ENCODE assay signal across 17 cellular contexts in genomic region chr4:176383273-176384077, GRCh38.
A peak's percentile ranks its signal among the peaks of the same experiment; 100 is the strongest.
DNase-seq lines count a peak whose midpoint lies in the region; ATAC-seq, FAIRE-seq and TF ChIP-seq lines count a peak whose summit lies in the region.
"Had no signal": no experiment of that assay in that cellular context is flagged by ENCODE, and none has a peak within 500 bp of the region (broad histone marks: within the 10 kb centered on the region; RNA-seq: fewer than 3 reads in every experiment).

No MANE protein-coding gene starts in this region.

- peak overlapping the region; percentile 73; the same call in 1 of the 2 replicates for H2BK20ac ChIP-seq in IMR-90 (ENCODE audit: low read depth, low read length)

- no peak overlapping the region for H2AK9ac ChIP-seq in IMR-90 (replicated peaks; ENCODE audit: low read depth, low read length, poor library complexity)

- H2BK5ac ChIP-seq in IMR-90 (ENCODE audit: low read depth, low read length, poor library complexity, severe bottlenecking): peak overlapping the region; percentile 1

- no TSS peak for BruUV-seq in IMR-90 (replicated peaks; lab: Mats Ljungman, UMichigan)

- FAIRE-seq in GM12892 (lab: Jason Lieb, UNC): no peak

- peak overlapping the region; percentile 42; the same call in 1 of the 2 replicates for H2BK120ac ChIP-seq in IMR-90 (ENCODE audit: low read depth, low read length)

- peak overlapping the region; percentile 46 to 72; a peak in 2 of 4 replicates for H4K8ac ChIP-seq in IMR-90 (ENCODE audit: low read depth in 2 of 2, low read length in 2 of 2)

- CTCF ChIA-PET in IMR-90 (lab: Yijun Ruan, JAX): no interaction called here

- no peak; the same call in 1 of the 2 replicates for TF ChIP-seq RAD21 in IMR-90 (IDR thresholded peaks at IDR 0.05; ENCODE audit: low read length)

- no peak for TF ChIP-seq POLR2A in IMR-90 (IDR thresholded peaks at IDR 0.05; ENCODE audit: low read depth, low read length)
- no peak for TF ChIP-seq POLR2A in GM12892 (IDR thresholded peaks at IDR 0.05; ENCODE audit: low read depth, low read length)

- intact Hi-C loops in IMR-90 (cut with micrococcal nuclease): loop anchor here (5.0 kb wide), 1 partner anchor 289 kb away; no protein-coding TSS in a partner anchor

- no peaks in the 10 kb centered on the region for H3K36me3 ChIP-seq in IMR-90 (ENCODE audit: control insufficient read depth, insufficient read depth, low read length)
- H3K36me3 ChIP-seq: adrenal gland, BLaER1, suprapubic skin had no signal

- H3K4ac ChIP-seq in IMR-90 (ENCODE audit: low read depth, low read length): peak overlapping the region; percentile 51

- no peaks in the 10 kb centered on the region for H3K9me1 ChIP-seq in IMR-90 (ENCODE audit: insufficient read depth, low read length)

- H3K79me1 ChIP-seq in IMR-90 (ENCODE audit: low read depth in 1 of 2, low read length in 2 of 2): no peaks in the 10 kb centered on the region

- H3K14ac ChIP-seq in IMR-90 (replicated peaks; ENCODE audit: low read depth, low read length): peak overlapping the region; percentile 47; the same call in 1 of the 2 replicates

- no peak overlapping the region for H4K91ac ChIP-seq in IMR-90 (ENCODE audit: insufficient read depth, low read depth, low read length)

- H2AFZ ChIP-seq in IMR-90 (replicated peaks; ENCODE audit: low read length, poor library complexity): peak overlapping the region; percentile 76

- DNase-seq in AG20443 (ENCODE audit: low spot score) (peak; percentile 29), IMR-90 (peak; percentile 81), choroid plexus epithelial cell (ENCODE audit: low read depth) (peak; percentile 32), myocyte (ENCODE audit: low read depth) (peak; percentile 41), GM12892 (ENCODE audit: insufficient read length) (no peak), GOT3 (lab: John Stamatoyannopoulos, UW) (no peak), OCI-M1 (lab: John Stamatoyannopoulos, UW) (no peak)
- DNase-seq: activated CD4-positive, alpha-beta memory T cell treated with anti-CD3 and anti-CD28 coated beads, Interleukin-2, amount 10 ng/mL, durations not matched to agents 7 days and 5 days; adrenal gland; cortex of kidney; DMS153; natural killer cell; NCI-H1436 treated with DMSO at 0.1 percent for 48 hours; NCI-H446 treated with DMSO at 0.1 percent for 48 hours had no signal

- 50% methylated on average over 2 of the region's 8 CpGs; no CpG with 5 or more reads in 1 of the 2 experiments for WGBS in IMR-90 (ENCODE audit: extremely low coverage in 2 of 2, insufficient read length in 1 of 2), 2 experiments

- POLR2A ChIA-PET in IMR-90 (lab: Charles Lee; ENCODE audit: unreplicated experiment): no interaction called here

- no peak overlapping the region for H3K56ac ChIP-seq in IMR-90 (ENCODE audit: extremely low read depth, insufficient read depth, low read length)

- no peak overlapping the region for H3K4me3 ChIP-seq in IMR-90 (ENCODE audit: insufficient read depth, low read depth, low read length)
- no peak overlapping the region for H3K4me3 ChIP-seq in choroid plexus epithelial cell (ENCODE audit: low read depth, low read length)
- H3K4me3 ChIP-seq: adrenal gland, BLaER1, suprapubic skin had no signal

- H3K18ac ChIP-seq in IMR-90 (ENCODE audit: low read depth, low read length): no peak overlapping the region

- H3K9me3 ChIP-seq in IMR-90 (ENCODE audit: control insufficient read depth, insufficient read depth, low read length): no peaks in the 10 kb centered on the region
- H3K9me3 ChIP-seq: adrenal gland, BLaER1, suprapubic skin had no signal

- H4K5ac ChIP-seq in IMR-90 (ENCODE audit: low read depth, low read length): peak overlapping the region; percentile 57; the same call in 1 of the 2 replicates

- peak overlapping the region; percentile 58 for H3K4me2 ChIP-seq in IMR-90 (ENCODE audit: low read depth, low read length)
- H3K4me2 ChIP-seq: BLaER1 had no signal

- in situ Hi-C loops in IMR-90 (cut with MboI; ENCODE audit: low sequenced_read_pairs): loop anchor here (10.0 to 25.0 kb wide), 3 partner anchors 279 to 851 kb away; partner anchors contain the start of gene VEGFC

- dilution Hi-C loops in IMR-90 (cut with HindIII; ENCODE audit: low sequenced_read_pairs, unreplicated experiment): no loop called here

- ATAC-seq in IMR-90 (ENCODE audit: low read depth) (no peak), GM19328 (IDR thresholded peaks at IDR 0.05; ENCODE audit: unreplicated experiment) (no peak)
- ATAC-seq: natural killer cell had no signal

- H3K4me1 ChIP-seq in IMR-90 (ENCODE audit: control insufficient read depth, insufficient read depth, low read length): peaks cover 2% of the 10 kb centered on the region
- H3K4me1 ChIP-seq: adrenal gland, BLaER1, suprapubic skin had no signal

- H3K23ac ChIP-seq in IMR-90 (ENCODE audit: low read depth, low read length): no peak overlapping the region

- H3K27me3 ChIP-seq in IMR-90 (ENCODE audit: control insufficient read depth, insufficient read depth, low read length): no peaks in the 10 kb centered on the region
- H3K27me3 ChIP-seq: adrenal gland, BLaER1, suprapubic skin had no signal

- H2BK15ac ChIP-seq in IMR-90 (ENCODE audit: low read depth, low read length): no peak overlapping the region

- H4K20me1 ChIP-seq in IMR-90 (ENCODE audit: insufficient read depth, low read length): no peaks in the 10 kb centered on the region
- H4K20me1 ChIP-seq: BLaER1 had no signal

- no peak overlapping the region for H3K9ac ChIP-seq in IMR-90 (ENCODE audit: low read depth, low read length)
- H3K9ac ChIP-seq: BLaER1 had no signal

- 0 out of 2 replicates have a peak overlapping the region, but pooled peaks have one; percentile 38 for H2AK5ac ChIP-seq in IMR-90 (ENCODE audit: low read depth, low read length)

- TF ChIP-seq CTCF in IMR-90 (conservative IDR thresholded peaks at IDR 0.05; ENCODE audit: low read depth, low read length) (no peak), choroid plexus epithelial cell (conservative IDR thresholded peaks at IDR 0.05; ENCODE audit: low read depth, low read length) (no peak)

- H3K27ac ChIP-seq in IMR-90 (ENCODE audit: insufficient read depth, low read length): no peak overlapping the region
- H3K27ac ChIP-seq: adrenal gland, BLaER1, suprapubic skin had no signal

TF ChIP-seq in IMR-90, 13 proteins besides CTCF, POLR2A, EP300 and RAD21:
- no peak for TF ChIP-seq RFX5 (IDR thresholded peaks at IDR 0.05; ENCODE audit: low read depth, low read length)
- TF ChIP-seq MXI1 (IDR thresholded peaks at IDR 0.05; ENCODE audit: borderline replicate concordance, low read depth, low read length): no peak
- TF ChIP-seq MAFK (IDR thresholded peaks at IDR 0.05; ENCODE audit: low read depth, low read length): peak; percentile 5; the same call in 1 of the 2 replicates
- no peak for TF ChIP-seq CHD1 (IDR thresholded peaks at IDR 0.05; ENCODE audit: low read depth, low read length)
- TF ChIP-seq NFE2L2 (IDR thresholded peaks at IDR 0.05; ENCODE audit: low read depth, low read length): no peak
- TF ChIP-seq ELK1 (IDR thresholded peaks at IDR 0.05; ENCODE audit: borderline replicate concordance, low read depth, low read length): no peak
- no peak for TF ChIP-seq USF2 (IDR thresholded peaks at IDR 0.05; ENCODE audit: low read depth, low read length)
- no peak for TF ChIP-seq BHLHE40 (IDR thresholded peaks at IDR 0.05; ENCODE audit: low read depth, low read length)
- TF ChIP-seq RCOR1 (IDR thresholded peaks at IDR 0.05; ENCODE audit: insufficient replicate concordance, low read length): no peak
- TF ChIP-seq MAZ (IDR thresholded peaks at IDR 0.05; ENCODE audit: borderline replicate concordance, low read depth, low read length): no peak
- TF ChIP-seq CEBPB (IDR thresholded peaks at IDR 0.05; ENCODE audit: low read depth, low read length): no peak
- TF ChIP-seq FOS (IDR thresholded peaks at IDR 0.05; ENCODE audit: low read depth, low read length): no peak
- peak; percentile 9; the same call in 1 of the 2 replicates for TF ChIP-seq SMC3 (IDR thresholded peaks at IDR 0.05; ENCODE audit: low read depth, low read length)

Comparison
In these comparisons a context has a peak if more than half of its experiments do, and no peak if none do; other contexts are left out.
1. DNase-seq: peak in AG20443 (single experiment), IMR-90 (single experiment), choroid plexus epithelial cell (single experiment) and myocyte (single experiment); none in GM12892 (single experiment), GOT3 (single experiment) and OCI-M1 (single experiment).